ENCODE assay signal across 17 cellular contexts in the genomic region with DNA sequence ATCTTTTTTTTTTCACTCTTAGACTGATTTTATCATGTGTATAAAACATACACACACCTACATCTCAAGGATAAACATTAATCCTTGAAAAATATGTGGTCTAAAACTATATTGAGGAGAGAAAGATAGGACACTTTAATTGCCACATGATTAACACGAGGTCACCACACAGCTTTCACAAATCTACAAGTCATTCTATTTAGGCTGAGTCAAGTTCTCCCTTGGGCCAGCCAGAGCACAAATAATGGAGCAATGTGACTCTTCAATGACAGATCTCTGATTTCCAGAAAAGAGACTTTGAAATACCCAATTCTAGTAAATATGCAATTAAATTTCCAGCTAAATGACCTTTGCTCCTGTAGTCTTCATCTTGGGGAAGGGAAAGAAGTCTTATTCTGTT. TPM values are rescaled to one million over a fixed set of nuclear protein-coding genes. Genes with fewer than 3 reads are reported as not detected.
A peak's percentile ranks its signal among the peaks of the same experiment; 100 is the strongest.
DNase-seq lines count a peak whose midpoint lies in the region; ATAC-seq and TF ChIP-seq lines count a peak whose summit lies in the region.
"Had no signal": no experiment of that assay in that cellular context is flagged by ENCODE, and none has a peak within 500 bp of the region (broad histone marks: within the 10 kb centered on the region; RNA-seq: fewer than 3 reads in every experiment).

No MANE protein-coding gene starts in this region.

- H3K4me2 ChIP-seq in PC-9: no peak overlapping the region
- H3K4me2 ChIP-seq: SK-N-SH had no signal

- no TSS peak for BruUV-seq in PC-9 (replicated peaks; lab: Mats Ljungman, UMichigan)

- peak; percentile 5 for DNase-seq in SK-MEL-5 (ENCODE audit: low read depth, low spot score)
- peak; percentile 39 for DNase-seq in fibroblast of villous mesenchyme (ENCODE audit: low read depth)
- DNase-seq in right lobe of liver: peak in 1 of 3 donors; percentile 66
- no peak for DNase-seq in vagina (ENCODE audit: extremely low spot score in 2 of 2)
- DNase-seq in PC-9: no peak
- no peak for DNase-seq in NCI-H1694 (lab: John Stamatoyannopoulos, UW)
- DNase-seq in T-helper 2 cell: no peak
- DNase-seq: KBM-7; NCI-H1105 treated with DMSO at 0.1 percent for 48 hours; NCI-H1694 treated with DMSO at 0.1 percent for 48 hours; NCI-H510A; NCI-H748 treated with DMSO at 0.1 percent for 48 hours; NK-92 treated with Interleukin-12 subunit alpha and Interleukin-12 subunit beta, amount 100 ng/mL, for 24 hours; SHP77; SK-N-SH had no signal

- peaks cover 0 to 76% (median 22%) of the 10 kb centered on the region in 4 donors for H3K4me1 ChIP-seq in right lobe of liver
- H3K4me1 ChIP-seq in vagina: no peaks in the 10 kb centered on the region
- no peaks in the 10 kb centered on the region for H3K4me1 ChIP-seq in PC-9 (replicated peaks; ENCODE audit: insufficient read depth)

- no peaks in the 10 kb centered on the region for H3K27me3 ChIP-seq in right lobe of liver
- no peaks in the 10 kb centered on the region for H3K27me3 ChIP-seq in vagina
- H3K27me3 ChIP-seq in PC-9 (ENCODE audit: insufficient read depth, low read depth): no peaks in the 10 kb centered on the region

- H3K79me2 ChIP-seq in PC-9 (ENCODE audit: low read depth): no peaks in the 10 kb centered on the region

- H4K20me1 ChIP-seq in PC-9 (ENCODE audit: insufficient read depth): no peaks in the 10 kb centered on the region

- H3K27ac ChIP-seq in right lobe of liver: peak overlapping the region; percentile 47 to 85 (median 66)
- peak overlapping the region; percentile 36 for H3K27ac ChIP-seq in vagina
- no peak overlapping the region for H3K27ac ChIP-seq in PC-9

- H3F3A ChIP-seq in PC-9 (ENCODE audit: insufficient read depth, low read depth): no peaks in the 10 kb centered on the region

- H3K36me3 ChIP-seq in right lobe of liver: no peaks in the 10 kb centered on the region
- H3K36me3 ChIP-seq in vagina: no peaks in the 10 kb centered on the region
- no peaks in the 10 kb centered on the region for H3K36me3 ChIP-seq in PC-9 (ENCODE audit: low read depth)

- intact Hi-C loops in right lobe of liver (cut with DNase I) (no loop called here), vagina (cut with DNase I) (no loop called here), PC-9 (cut with micrococcal nuclease; ENCODE audit: unreplicated experiment) (no loop called here)

- H3K9me3 ChIP-seq in right lobe of liver: no peaks in the 10 kb centered on the region
- H3K9me3 ChIP-seq in vagina: no peaks in the 10 kb centered on the region
- H3K9me3 ChIP-seq in PC-9 (ENCODE audit: insufficient read depth, low read depth): no peaks in the 10 kb centered on the region
- H3K9me3 ChIP-seq: SK-N-SH had no signal

- POLR2A ChIA-PET in PC-9 (lab: Charles Lee; ENCODE audit: unreplicated experiment): no interaction called here

- peak; percentile 47 to 68 (median 65) for ATAC-seq in right lobe of liver
- ATAC-seq: HCT116 had no signal

- TF ChIP-seq POLR2A in right lobe of liver (IDR thresholded peaks at IDR 0.05) (no peak), vagina (IDR thresholded peaks at IDR 0.05) (no peak)

- CTCF ChIA-PET in PC-9 (lab: Charles Lee): no interaction called here

- H2AFZ ChIP-seq in PC-9: no peak overlapping the region

- H3K9me2 ChIP-seq in PC-9 (ENCODE audit: insufficient read depth): no peaks in the 10 kb centered on the region
- H3K9me2 ChIP-seq: SK-N-SH had no signal

- TF ChIP-seq CTCF in fibroblast of villous mesenchyme (IDR thresholded peaks at IDR 0.05; ENCODE audit: insufficient read depth, low read depth, low read length): no peak
- TF ChIP-seq CTCF in right lobe of liver (IDR thresholded peaks at IDR 0.05): no peak
- TF ChIP-seq CTCF in vagina (IDR thresholded peaks at IDR 0.05): no peak
- no peak for TF ChIP-seq CTCF in PC-9 (conservative IDR thresholded peaks at IDR 0.05)

- H3K4me3 ChIP-seq in fibroblast of villous mesenchyme (ENCODE audit: low read depth, low read length) (no peak overlapping the region), right lobe of liver (no peak overlapping the region), vagina (no peak overlapping the region), PC-9 (no peak overlapping the region)

- in situ Hi-C loops in SK-MEL-5 (cut with HindIII; ENCODE audit: low pct_unique_long_range_greater_than_20kb, low sequenced_read_pairs): no loop called here

- 29% methylated on average over 1 of the region's 1 CpG for WGBS in right lobe of liver (ENCODE audit: insufficient coverage, low coverage, low lambda C conversion rate, missing lambda C conversion rate)

RNA-seq across cellular contexts. Expression of gene ADH4, which starts 12.9 kb away (rescaled TPM):
- not detected in 2 replicates for total RNA-seq in SK-MEL-5 (2014; rRNA removed; shearing (Covaris generic))
- polyA plus RNA-seq in SK-MEL-5 (2015; cell fraction: cytosol; rRNA removed): not detected in 2 replicates
- polyA plus RNA-seq in SK-MEL-5 (2015; cell fraction: nucleus; rRNA removed): not detected in 2 replicates
- not detected in 2 replicates for total RNA-seq in fibroblast of villous mesenchyme
- total RNA-seq in right lobe of liver: 100 to 1,000 TPM; 133 to 957 (median 467) TPM
- total RNA-seq in vagina: 10.8 TPM
- total RNA-seq in PC-9 (2021): not detected in 2 replicates
- polyA plus RNA-seq: CD14-positive monocyte, SK-N-SH had no signal

Comparison
In these comparisons a context has a peak if more than half of its experiments do, and no peak if none do; other contexts are left out.
1. DNase-seq: peak in SK-MEL-5 (single experiment) and fibroblast of villous mesenchyme (single experiment); none in vagina (0 of 2), PC-9 (0 of 2), NCI-H1694 (single experiment) and T-helper 2 cell (0 of 5).
2. RNA of gene ADH4, which starts 12.9 kb away (total RNA-seq): 133 to 957 TPM in right lobe of liver and 10.8 TPM in vagina (single experiment); not detected in SK-MEL-5, not detected in fibroblast of villous mesenchyme and not detected in PC-9; every median in the first group is over 10 times any median in the second.